31 cellular contexts compared by ENCODE assay signal in the genomic region with DNA sequence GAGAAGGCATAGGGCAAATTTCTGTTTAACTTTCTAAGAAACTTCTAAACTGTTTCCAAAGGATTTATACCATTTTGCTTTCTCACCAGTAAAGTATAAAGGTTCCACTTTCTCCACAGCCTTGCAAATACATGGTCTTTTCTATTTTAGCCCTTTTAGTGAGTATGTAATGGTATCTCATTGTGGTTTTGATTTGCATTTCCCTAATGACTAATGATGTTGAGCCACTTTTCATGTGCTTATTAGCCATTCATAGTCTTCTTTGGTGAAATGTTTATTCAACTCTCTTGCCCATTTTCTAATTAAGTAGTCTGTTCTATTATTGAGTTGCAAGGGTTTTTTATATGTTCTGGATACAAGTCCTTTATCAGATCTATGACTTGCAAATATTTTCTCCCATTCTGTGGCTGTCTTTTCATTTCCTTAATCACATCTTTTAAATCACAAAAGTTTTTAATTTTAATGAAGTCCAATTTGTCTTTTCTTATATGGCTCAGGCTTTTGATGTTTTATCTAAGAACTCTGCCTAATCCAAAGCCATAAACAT.
DNase-seq lines count a peak whose midpoint lies in the region; ATAC-seq, FAIRE-seq and TF ChIP-seq lines count a peak whose summit lies in the region.
"Had no signal": no experiment of that assay in that cellular context is flagged by ENCODE, and none has a peak within 500 bp of the region (broad histone marks: within the 10 kb centered on the region; RNA-seq: fewer than 3 reads in every experiment).

No MANE protein-coding gene starts in this region.

- H3K79me2 ChIP-seq in GM23338 (replicated peaks; ENCODE audit: insufficient read depth) = no peaks in the 10 kb centered on the region
- no peaks in the 10 kb centered on the region for H3K79me2 ChIP-seq in MM.1S (ENCODE audit: low read length)
- H3K79me2 ChIP-seq in astrocyte (ENCODE audit: insufficient read depth, low read length) = no peaks in the 10 kb centered on the region

- H3K4ac ChIP-seq in mesenchymal stem cell (ENCODE audit: low read depth in 1 of 2, low read length in 2 of 2) = no peak overlapping the region

- H3K27me3 ChIP-seq in GM23338 (ENCODE audit: insufficient read depth) = peaks cover 10% of the 10 kb centered on the region
- H3K27me3 ChIP-seq in MM.1S (replicated peaks; ENCODE audit: insufficient read depth, low read length) = no peaks in the 10 kb centered on the region
- no peaks in the 10 kb centered on the region for H3K27me3 ChIP-seq in astrocyte (ENCODE audit: insufficient read depth, low read length)
- peaks cover 1 to 10% of the 10 kb centered on the region in 2 experiments for H3K27me3 ChIP-seq in mesenchymal stem cell (ENCODE audit: control insufficient read depth in 1 of 2, insufficient read depth in 1 of 2, low read length in 2 of 2)
- H3K27me3 ChIP-seq: ovary had no signal

- H2AK5ac ChIP-seq in mesenchymal stem cell (ENCODE audit: low read length, severe bottlenecking) = no peak overlapping the region

- H3K4me1 ChIP-seq in GM23338 (ENCODE audit: insufficient read depth) (peaks cover 20% of the 10 kb centered on the region), MM.1S (ENCODE audit: low read length) (peaks cover 27% of the 10 kb centered on the region), astrocyte (ENCODE audit: insufficient read depth, low read length) (peaks cover 9% of the 10 kb centered on the region), mesenchymal stem cell (ENCODE audit: control insufficient read depth, insufficient read depth, low read depth, low read length) (peaks cover 13% of the 10 kb centered on the region)

- DNase-seq in GM23338 (ENCODE audit: low spot score) = no peak
- DNase-seq in MM.1S = peak; percentile 46
- DNase-seq in astrocyte (ENCODE audit: low read depth) = peak; percentile 63
- DNase-seq in mesenchymal stem cell = peak; percentile 64
- DNase-seq in NCI-H748 treated with DMSO at 0.1 percent for 48 hours (lab: John Stamatoyannopoulos, UW) = no peak
- DNase-seq in AG08395 (ENCODE audit: low spot score) = no peak
- DNase-seq: activated CD8-positive, alpha-beta memory T cell treated with anti-CD3 and anti-CD28 coated beads, Interleukin-2, amount 50 U/mL, for 48 hours; activated CD8-positive, alpha-beta T cell treated with anti-CD3 and anti-CD28 coated beads for 36 hours; activated naive CD4-positive, alpha-beta T cell treated with anti-CD3 and anti-CD28 coated beads, Interleukin-2, amount 50 U/mL, for 16 hours; amniotic stem cell; C1 segment of cervical spinal cord; Calu3; DND-41; glutamatergic neuron; NCI-H1105 treated with DMSO at 0.1 percent for 48 hours; NCI-H2029; NCI-H510A treated with DMSO at 0.1 percent for 48 hours; NK-92 treated with Interleukin-12 subunit alpha and Interleukin-12 subunit beta, amount 100 ng/mL, for 24 hours; ovary; SK-N-SH; stimulated activated naive B cell treated with anti-CD40 and anti-IgM and Interleukin-4, amounts not matched to agents 10 μg/mL and 1 μg/mL and 100 μg/mL, for 72 hours had no signal

- no peak overlapping the region for H2BK12ac ChIP-seq in mesenchymal stem cell (ENCODE audit: low read length in 2 of 2)

- H2BK120ac ChIP-seq in mesenchymal stem cell (ENCODE audit: low read depth, low read length) = no peak overlapping the region

- H2AFZ ChIP-seq in GM23338 = no peak overlapping the region
- H2AFZ ChIP-seq in MM.1S (ENCODE audit: low read length) = no peak overlapping the region
- H2AFZ ChIP-seq in astrocyte (ENCODE audit: low read depth, low read length) = no peak overlapping the region
- H2AFZ ChIP-seq in mesenchymal stem cell (ENCODE audit: low read depth, low read length) = no peak overlapping the region

- H3K36me3 Mint-ChIP-seq in GM23338 (ENCODE audit: low read depth) (peaks cover 8% of the 10 kb centered on the region), astrocyte (ENCODE audit: low read depth, unreplicated experiment) (no peaks in the 10 kb centered on the region)
- H3K36me3 Mint-ChIP-seq: type B pancreatic cell had no signal

- no peaks in the 10 kb centered on the region for H3K79me1 ChIP-seq in mesenchymal stem cell (replicated peaks; ENCODE audit: low read length, poor library complexity, severe bottlenecking)

- no peaks in the 10 kb centered on the region; the same call in 1 of the 2 replicates for H3K36me3 ChIP-seq in GM23338 (ENCODE audit: insufficient read depth)
- H3K36me3 ChIP-seq in MM.1S (replicated peaks; ENCODE audit: insufficient read depth, low read length) = no peaks in the 10 kb centered on the region; the same call in 1 of the 2 replicates
- H3K36me3 ChIP-seq in astrocyte (ENCODE audit: insufficient read depth, low read length) = no peaks in the 10 kb centered on the region
- no peaks in the 10 kb centered on the region for H3K36me3 ChIP-seq in mesenchymal stem cell (ENCODE audit: control insufficient read depth in 1 of 2, insufficient read depth in 2 of 2, low read depth in 1 of 2, low read length in 2 of 2)
- H3K36me3 ChIP-seq: HAP-1, ovary had no signal

- H4K20me1 ChIP-seq in GM23338 (replicated peaks; ENCODE audit: insufficient read depth) (no peaks in the 10 kb centered on the region), MM.1S (ENCODE audit: insufficient read depth, low read length) (no peaks in the 10 kb centered on the region), astrocyte (ENCODE audit: insufficient read depth, low read length) (no peaks in the 10 kb centered on the region)

- ATAC-seq in GM23338 (no peak), GM21737 (IDR thresholded peaks at IDR 0.05; ENCODE audit: unreplicated experiment) (no peak), GM19455 (IDR thresholded peaks at IDR 0.05; ENCODE audit: unreplicated experiment) (no peak)
- ATAC-seq: activated CD8-positive, alpha-beta T cell treated with anti-CD3 and anti-CD28 coated beads for 36 hours; HepG2; Right ventricle myocardium inferior; stimulated activated naive B cell treated with anti-CD40 and anti-IgM and Interleukin-4, amounts not matched to agents 10 μg/mL and 1 μg/mL and 100 μg/mL, for 72 hours had no signal

- H3K23ac ChIP-seq in mesenchymal stem cell (ENCODE audit: low read length in 2 of 2) = no peak overlapping the region

- H3K9ac ChIP-seq in MM.1S (ENCODE audit: low read length) = no peak overlapping the region
- no peak overlapping the region for H3K9ac ChIP-seq in astrocyte (ENCODE audit: low read length)
- no peak overlapping the region for H3K9ac ChIP-seq in mesenchymal stem cell (ENCODE audit: low read length)
- H3K9ac ChIP-seq: SK-N-SH had no signal

- H4K8ac ChIP-seq in mesenchymal stem cell (ENCODE audit: low read length) = no peak overlapping the region

- H3K27ac ChIP-seq in GM23338 (ENCODE audit: low read depth) (no peak overlapping the region), MM.1S (ENCODE audit: low read length) (no peak overlapping the region; the same call in 1 of the 2 replicates), astrocyte (ENCODE audit: low read depth, low read length) (no peak overlapping the region), mesenchymal stem cell (ENCODE audit: low read length, poor library complexity, severe bottlenecking) (no peak overlapping the region)
- H3K27ac ChIP-seq: epithelial cell of prostate, ovary, skin epidermis had no signal

- no peak overlapping the region for H3K18ac ChIP-seq in mesenchymal stem cell (ENCODE audit: low read depth in 1 of 2, low read length in 2 of 2)

- H3K14ac ChIP-seq in mesenchymal stem cell (ENCODE audit: low read length in 2 of 2) = no peak overlapping the region

- no peak for TF ChIP-seq CTCF in GM23338 (conservative IDR thresholded peaks at IDR 0.05; ENCODE audit: low read depth in 2 of 2)
- TF ChIP-seq CTCF in MM.1S (IDR thresholded peaks at IDR 0.05; ENCODE audit: low read length) = no peak
- TF ChIP-seq CTCF in astrocyte (IDR thresholded peaks at IDR 0.05; ENCODE audit: insufficient read depth, low read depth, low read length) = no peak

- H3K4me1 Mint-ChIP-seq in GM23338 (peaks cover 32% of the 10 kb centered on the region), astrocyte (ENCODE audit: low read depth, unreplicated experiment) (peaks cover 2% of the 10 kb centered on the region)

- no peak for FAIRE-seq in astrocyte (lab: Jason Lieb, UNC)
- FAIRE-seq: GM19239, HepG2 had no signal

- no peaks in the 10 kb centered on the region for H3K9me3 ChIP-seq in MM.1S (replicated peaks; ENCODE audit: insufficient read depth, low read length)
- no peaks in the 10 kb centered on the region for H3K9me3 ChIP-seq in astrocyte (ENCODE audit: insufficient read depth, low read depth, low read length)
- no peaks in the 10 kb centered on the region for H3K9me3 ChIP-seq in mesenchymal stem cell (ENCODE audit: control insufficient read depth, low read length)
- H3K9me3 ChIP-seq: ovary, SK-N-SH had no signal

- H3K27ac Mint-ChIP-seq in GM23338 = 0 out of 2 replicates have a peak overlapping the region, but pooled peaks have one; percentile 19
- H3K27ac Mint-ChIP-seq in astrocyte (ENCODE audit: unreplicated experiment) = no peak overlapping the region
- H3K27ac Mint-ChIP-seq: activated CD8-positive, alpha-beta T cell treated with anti-CD3 and anti-CD28 coated beads for 36 hours; stimulated activated naive B cell treated with anti-CD40 and anti-IgM and Interleukin-4, amounts not matched to agents 10 μg/mL and 1 μg/mL and 100 μg/mL, for 72 hours; T-helper 1 cell treated with Interleukin-12 subunit alpha and Interleukin-12 subunit beta and Interleukin-4 antibody, amounts not matched to agents 30 μg/mL and 1 μg/mL, for 36 hours; type B pancreatic cell had no signal

- no peaks in the 10 kb centered on the region for H3F3A ChIP-seq in GM23338 (replicated peaks; ENCODE audit: low read depth)
- H3F3A ChIP-seq in MM.1S (ENCODE audit: insufficient read depth, low read length) = peaks cover 15% of the 10 kb centered on the region; the same call in 1 of the 2 replicates

- H3K9me3 Mint-ChIP-seq in GM23338 (peaks cover 18% of the 10 kb centered on the region), astrocyte (ENCODE audit: unreplicated experiment) (peaks cover 3% of the 10 kb centered on the region)
- H3K9me3 Mint-ChIP-seq: activated CD8-positive, alpha-beta T cell treated with anti-CD3 and anti-CD28 coated beads for 36 hours; T-helper 1 cell treated with Interleukin-12 subunit alpha and Interleukin-12 subunit beta and Interleukin-4 antibody, amounts not matched to agents 30 μg/mL and 1 μg/mL, for 36 hours had no signal

- H4K91ac ChIP-seq in mesenchymal stem cell (ENCODE audit: low read length) = no peak overlapping the region

- H2BK15ac ChIP-seq in mesenchymal stem cell (ENCODE audit: low read depth, poor library complexity, severe bottlenecking) = no peak overlapping the region

- no peak overlapping the region; the same call in 1 of the 2 replicates for H3K4me3 ChIP-seq in GM23338
- H3K4me3 ChIP-seq in MM.1S (ENCODE audit: low read length) = no peak overlapping the region
- H3K4me3 ChIP-seq in astrocyte (ENCODE audit: insufficient read depth, low read depth, low read length) = no peak overlapping the region
- no peak overlapping the region for H3K4me3 ChIP-seq in mesenchymal stem cell (ENCODE audit: insufficient read depth in 1 of 2, low read depth in 1 of 2, low read length in 2 of 2)
- H3K4me3 ChIP-seq: HAP-1, ovary, skin epidermis had no signal

- H3K4me2 ChIP-seq in GM23338 = peak overlapping the region; percentile 58
- H3K4me2 ChIP-seq in MM.1S (ENCODE audit: low read depth, low read length) = peak overlapping the region; percentile 30
- no peak overlapping the region for H3K4me2 ChIP-seq in astrocyte (ENCODE audit: low read length)
- no peak overlapping the region for H3K4me2 ChIP-seq in mesenchymal stem cell (ENCODE audit: low read length, poor library complexity, severe bottlenecking)
- H3K4me2 ChIP-seq: SK-N-SH had no signal

- H3K27me3 Mint-ChIP-seq in GM23338 (ENCODE audit: insufficient read depth, low read depth, poor library complexity) (peaks cover 16% of the 10 kb centered on the region), astrocyte (ENCODE audit: low read depth, unreplicated experiment) (peaks cover 12% of the 10 kb centered on the region)
- H3K27me3 Mint-ChIP-seq: activated CD8-positive, alpha-beta T cell treated with anti-CD3 and anti-CD28 coated beads for 36 hours; type B pancreatic cell had no signal

- no peak overlapping the region for H2BK5ac ChIP-seq in mesenchymal stem cell (ENCODE audit: low read depth, low read length, poor library complexity, severe bottlenecking)

- H3K4me3 Mint-ChIP-seq in GM23338 = no peak overlapping the region; the same call in 2 of the 3 replicates
- H3K4me3 Mint-ChIP-seq in astrocyte (ENCODE audit: unreplicated experiment) = no peak overlapping the region
- H3K4me3 Mint-ChIP-seq: activated CD8-positive, alpha-beta T cell treated with anti-CD3 and anti-CD28 coated beads for 36 hours; stimulated activated naive B cell treated with anti-CD40 and anti-IgM and Interleukin-4, amounts not matched to agents 10 μg/mL and 1 μg/mL and 100 μg/mL, for 72 hours; T-helper 1 cell treated with Interleukin-12 subunit alpha and Interleukin-12 subunit beta and Interleukin-4 antibody, amounts not matched to agents 30 μg/mL and 1 μg/mL, for 36 hours; type B pancreatic cell had no signal

- no peaks in the 10 kb centered on the region for H3K9me2 ChIP-seq in GM23338 (ENCODE audit: insufficient read depth)
- H3K9me2 ChIP-seq in MM.1S (replicated peaks; ENCODE audit: insufficient read depth, low read length) = no peaks in the 10 kb centered on the region
- H3K9me2 ChIP-seq: SK-N-SH had no signal

Comparison
In these comparisons a context has a peak if more than half of its experiments do, and no peak if none do; other contexts are left out.
1. DNase-seq: peak in MM.1S (single experiment), astrocyte (single experiment) and mesenchymal stem cell (single experiment); none in GM23338 (single experiment), NCI-H748 treated with DMSO at 0.1 percent for 48 hours (single experiment) and AG08395 (single experiment).
2. H3K4me2 ChIP-seq: peak in GM23338 (single experiment) and MM.1S (single experiment); none in astrocyte (single experiment) and mesenchymal stem cell (single experiment).